1 cellular context compared by ENCODE assay signal in the genomic region with DNA sequence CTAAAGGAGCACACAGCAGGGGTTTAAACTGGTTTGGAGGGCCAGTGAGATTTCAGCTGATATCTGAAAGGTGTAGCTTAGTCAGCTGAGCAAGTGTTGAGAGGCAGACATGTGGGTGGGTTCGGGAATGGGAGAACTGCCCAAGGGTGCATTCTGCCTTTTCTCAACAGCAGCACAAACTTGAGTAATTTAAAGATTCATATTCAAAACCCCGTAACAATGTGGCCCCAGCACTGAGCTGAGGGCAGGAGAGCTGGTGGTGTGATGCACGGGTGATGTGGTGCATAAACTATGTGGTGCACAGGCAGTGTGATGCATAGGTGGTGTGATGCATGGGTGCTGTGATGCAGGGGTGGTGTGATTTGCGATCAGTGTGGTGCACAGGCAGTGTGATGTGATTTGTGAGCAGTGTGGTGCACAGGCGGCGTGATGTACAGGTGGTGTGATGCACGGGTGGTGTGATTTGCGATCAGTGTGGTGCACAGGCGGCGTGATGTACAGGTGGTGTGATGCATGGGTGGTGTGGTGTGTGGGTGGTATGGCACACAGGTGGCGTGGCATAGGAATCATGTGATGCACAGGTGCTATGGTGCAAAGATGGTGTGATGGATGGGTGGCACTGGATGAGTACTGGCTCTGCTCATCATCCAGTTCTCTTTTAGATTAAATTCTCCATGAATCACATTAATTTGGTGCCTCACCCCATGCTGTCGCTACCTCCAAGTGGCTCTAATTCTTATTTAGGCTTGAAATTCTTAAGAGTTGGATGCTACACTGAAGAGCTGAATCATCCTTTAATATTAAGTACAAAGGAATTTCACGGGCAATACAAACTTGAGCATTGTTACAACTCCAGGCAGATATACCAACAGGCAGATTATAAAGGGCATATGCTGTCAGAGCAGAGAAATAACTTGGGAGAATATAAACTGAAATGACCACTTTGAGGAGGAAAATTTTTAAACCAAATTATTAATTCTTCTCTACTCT.
A peak's percentile ranks its signal among the peaks of the same experiment; 100 is the strongest.
TF ChIP-seq lines count a peak whose summit lies in the region.

No MANE protein-coding gene starts in this region.

TF ChIP-seq in K562, 482 proteins besides CTCF, POLR2A, EP300 and RAD21 (continued from another document):
- no peak for TF ChIP-seq SMARCB1 (IDR thresholded peaks at IDR 0.05; ENCODE audit: insufficient read length, low read depth)
- TF ChIP-seq ZNF274 (IDR thresholded peaks at IDR 0.05; ENCODE audit: borderline replicate concordance, low read depth, low read length), result 0 out of 2 replicates have a peak, but pooled peaks have one; percentile 4
- TF ChIP-seq ZNF583 (CRISPR knock-in tag; IDR thresholded peaks at IDR 0.05), result no peak
- no peak for TF ChIP-seq YBX1 (IDR thresholded peaks at IDR 0.05)
- TF ChIP-seq ZNF165 (CRISPR knock-in tag; IDR thresholded peaks at IDR 0.05; ENCODE audit: borderline replicate concordance), result no peak
- TF ChIP-seq DDX20 (tag; IDR thresholded peaks at IDR 0.05; ENCODE audit: low read depth), result no peak
- TF ChIP-seq POLR2G (IDR thresholded peaks at IDR 0.05; ENCODE audit: low read depth, low read length), result 0 out of 2 replicates have a peak, but pooled peaks have one; percentile 28
- peak; percentile 59 for TF ChIP-seq WHSC1 (IDR thresholded peaks at IDR 0.05; ENCODE audit: low read length)
TF ChIP-seq in K562: peak in this region for 3.
